31 cellular contexts compared by ENCODE assay signal in the genomic region with DNA sequence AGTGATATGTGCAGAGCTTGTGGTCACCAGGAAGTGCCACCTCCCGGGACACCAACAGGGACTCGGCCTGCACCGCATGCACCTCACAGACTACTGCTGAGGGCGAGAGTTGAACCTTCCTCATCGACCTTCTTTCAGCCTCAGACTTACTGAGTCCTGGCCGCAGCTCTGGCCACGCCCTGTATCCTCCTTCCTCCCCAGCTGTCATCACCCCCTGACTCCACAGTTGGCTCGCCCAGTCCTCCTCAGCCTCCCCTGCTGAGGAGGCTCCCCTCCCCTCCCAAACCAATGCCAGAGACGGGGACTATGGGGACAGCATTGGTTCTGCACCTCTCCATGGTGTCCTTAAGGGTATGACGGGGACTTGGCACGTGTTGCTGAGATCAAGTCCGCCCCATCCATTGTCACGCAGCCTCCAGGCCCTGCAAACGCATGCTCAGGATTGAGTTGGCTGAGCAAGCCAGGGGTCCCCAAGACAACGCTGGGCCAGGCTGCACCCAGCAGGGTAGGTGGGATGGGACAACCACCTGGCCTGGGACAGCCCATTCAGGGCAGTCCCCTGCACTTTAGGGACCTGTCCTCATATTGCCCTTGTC.
"Had no signal": no experiment of that assay in that cellular context is flagged by ENCODE, and none has a peak within 500 bp of the region (broad histone marks: within the 10 kb centered on the region; RNA-seq: fewer than 3 reads in every experiment).

No MANE protein-coding gene starts in this region.

- FAIRE-seq: endometrium, islet of Langerhans had no signal

- H3K4me2 ChIP-seq: neural progenitor cell had no signal

- H3K27me3 Mint-ChIP-seq: effector memory CD8-positive, alpha-beta T cell; naive thymus-derived CD4-positive, alpha-beta T cell; stimulated activated memory B cell treated with anti-CD40 and anti-IgM and Interleukin-4, amounts not matched to agents 10 μg/mL and 1 μg/mL and 100 μg/mL, for 72 hours; stimulated activated naive CD8-positive, alpha-beta T cell treated with anti-CD3 and anti-CD28 coated beads, Interleukin-15, Interleukin-2, amounts not matched to agents 100 ng/mL and 50 ng/mL, for 24 hours had no signal

- H3K9me3 Mint-ChIP-seq: effector memory CD8-positive, alpha-beta T cell; nephron; stimulated activated naive CD8-positive, alpha-beta T cell treated with anti-CD3 and anti-CD28 coated beads, Interleukin-15, Interleukin-2, amounts not matched to agents 100 ng/mL and 50 ng/mL, for 24 hours had no signal

- H3K4me1 Mint-ChIP-seq: nephron, neural progenitor cell had no signal

- H3K9me3 ChIP-seq: esophagus squamous epithelium, heart right ventricle, left lung, ovary, psoas muscle, sigmoid colon, thoracic aorta, tibial nerve, upper lobe of left lung, vagina had no signal

- H3K36me3 Mint-ChIP-seq: naive thymus-derived CD4-positive, alpha-beta T cell; neural progenitor cell; stimulated activated memory B cell treated with anti-CD40 and anti-IgM and Interleukin-4, amounts not matched to agents 10 μg/mL and 1 μg/mL and 100 μg/mL, for 72 hours had no signal

- H3K4me3 Mint-ChIP-seq: effector memory CD8-positive, alpha-beta T cell; naive thymus-derived CD4-positive, alpha-beta T cell; nephron; neural progenitor cell; stimulated activated memory B cell treated with anti-CD40 and anti-IgM and Interleukin-4, amounts not matched to agents 10 μg/mL and 1 μg/mL and 100 μg/mL, for 72 hours; stimulated activated naive CD8-positive, alpha-beta T cell treated with anti-CD3 and anti-CD28 coated beads, Interleukin-15, Interleukin-2, amounts not matched to agents 100 ng/mL and 50 ng/mL, for 24 hours had no signal

- H3K4me3 ChIP-seq: esophagus squamous epithelium, heart right ventricle, left lung, neural progenitor cell, ovary, psoas muscle, sigmoid colon, thoracic aorta, tibial nerve, upper lobe of left lung, vagina had no signal

- H3K27ac Mint-ChIP-seq: effector memory CD8-positive, alpha-beta T cell; naive thymus-derived CD4-positive, alpha-beta T cell; nephron; neural progenitor cell; stimulated activated memory B cell treated with anti-CD40 and anti-IgM and Interleukin-4, amounts not matched to agents 10 μg/mL and 1 μg/mL and 100 μg/mL, for 72 hours; stimulated activated naive CD8-positive, alpha-beta T cell treated with anti-CD3 and anti-CD28 coated beads, Interleukin-15, Interleukin-2, amounts not matched to agents 100 ng/mL and 50 ng/mL, for 24 hours had no signal

- H3K4me1 ChIP-seq: esophagus squamous epithelium, heart right ventricle, left lung, neural progenitor cell, sigmoid colon, tibial nerve, upper lobe of left lung, vagina had no signal

- H2AFZ ChIP-seq: neural progenitor cell had no signal

- H3K27me3 ChIP-seq: heart right ventricle, left lung, neural progenitor cell, ovary, sigmoid colon, tibial nerve, upper lobe of left lung, vagina had no signal

- H3K36me3 ChIP-seq: esophagus squamous epithelium, heart right ventricle, left lung, neural progenitor cell, ovary, sigmoid colon, thoracic aorta, tibial nerve, upper lobe of left lung, vagina had no signal

- DNase-seq: cortex of kidney; effector memory CD8-positive, alpha-beta T cell; erythroblast; esophagus squamous epithelium; foreskin melanocyte; glutamatergic neuron; heart right ventricle; hippocampal formation; left cardiac atrium; left lung; mesendoderm; midbrain; naive thymus-derived CD4-positive, alpha-beta T cell; nucleus accumbens; ovary; posterior cingulate gyrus; psoas muscle; right cardiac atrium; sigmoid colon; stimulated activated CD4-positive, alpha-beta T cell treated with anti-CD3 and anti-CD28 coated beads, Interleukin-2, amount 100 ng/mL, for 24 hours; stimulated activated CD4-positive, alpha-beta T cell treated with anti-CD3 and anti-CD28 coated beads, Interleukin-4, amount 100 ng/mL, for 24 hours had no signal

- ATAC-seq: effector memory CD8-positive, alpha-beta T cell; left lung; naive thymus-derived CD4-positive, alpha-beta T cell; right cardiac atrium; stimulated activated memory B cell treated with anti-CD40 and anti-IgM and Interleukin-4, amounts not matched to agents 10 μg/mL and 1 μg/mL and 100 μg/mL, for 72 hours had no signal

- H3K27ac ChIP-seq: esophagus squamous epithelium, heart right ventricle, left lung, neural progenitor cell, ovary, psoas muscle, sigmoid colon, thoracic aorta, tibial nerve, upper lobe of left lung, vagina had no signal

- H3K9ac ChIP-seq: neural progenitor cell had no signal
